In genomic region chr16:23397464-23397863, GRCh38 we compare ENCODE assay signal across 15 cellular contexts. TPM values are rescaled to one million over a fixed set of nuclear protein-coding genes. Genes with fewer than 3 reads are reported as not detected.
A peak's percentile ranks its signal among the peaks of the same experiment; 100 is the strongest.
DNase-seq lines count a peak whose midpoint lies in the region; ATAC-seq and TF ChIP-seq lines count a peak whose summit lies in the region.
"Had no signal": no experiment of that assay in that cellular context is flagged by ENCODE, and none has a peak within 500 bp of the region (broad histone marks: within the 10 kb centered on the region; RNA-seq: fewer than 3 reads in every experiment).

No MANE protein-coding gene starts in this region.

- H3K4me3 ChIP-seq in OCI-LY7 (ENCODE audit: low read depth, low read length, poor library complexity, severe bottlenecking) = no peak overlapping the region
- H3K4me3 ChIP-seq: A549 had no signal

- no peaks in the 10 kb centered on the region for H3K9me2 ChIP-seq in OCI-LY7 (ENCODE audit: insufficient read depth, low read length)

- intact Hi-C loops in OCI-LY7 (cut with micrococcal nuclease; ENCODE audit: unreplicated experiment) = no loop called here
- intact Hi-C loops in left colon (cut with DNase I, micrococcal nuclease) = no loop called here

- ATAC-seq in WTC11 (no peak), left colon (no peak)
- ATAC-seq: A549, HCT116 had no signal

- H3K4me3 Mint-ChIP-seq in WTC11 = no peak overlapping the region
- H3K4me3 Mint-ChIP-seq in neural crest cell = no peak overlapping the region
- H3K4me3 Mint-ChIP-seq: CD4-positive, alpha-beta memory T cell; IgD-negative memory B cell had no signal

- no peaks in the 10 kb centered on the region for H3K9me3 ChIP-seq in OCI-LY7 (ENCODE audit: low read length)
- H3K9me3 ChIP-seq: A549, BE2C had no signal

- no peaks in the 10 kb centered on the region for H4K20me1 ChIP-seq in OCI-LY7 (ENCODE audit: insufficient read depth, low read length)

- H3K9me3 Mint-ChIP-seq in WTC11 (no peaks in the 10 kb centered on the region), neural crest cell (no peaks in the 10 kb centered on the region)
- H3K9me3 Mint-ChIP-seq: CD4-positive, alpha-beta memory T cell; IgD-negative memory B cell had no signal

- CTCF ChIA-PET in OCI-LY7 (lab: Charles Lee; ENCODE audit: unreplicated experiment) (no interaction called here), WTC11 (lab: Charles Lee) (no interaction called here)

- H3K36me3 Mint-ChIP-seq in WTC11 (peaks cover 29% of the 10 kb centered on the region), neural crest cell (ENCODE audit: low read depth) (peaks cover 9% of the 10 kb centered on the region)

- no peak overlapping the region for H3K27ac ChIP-seq in OCI-LY7 (ENCODE audit: low read depth, low read length, poor library complexity, severe bottlenecking)
- H3K27ac ChIP-seq: A549, C4-2B, HL-60 had no signal

- H3K4me1 ChIP-seq in OCI-LY7 (ENCODE audit: insufficient read depth, low read length, poor library complexity, severe bottlenecking) = peaks cover 12% of the 10 kb centered on the region
- H3K4me1 ChIP-seq: A549, BE2C had no signal

- H3K27me3 Mint-ChIP-seq in WTC11 (ENCODE audit: low read depth) (no peaks in the 10 kb centered on the region), neural crest cell (ENCODE audit: low read depth) (no peaks in the 10 kb centered on the region)
- H3K27me3 Mint-ChIP-seq: CD4-positive, alpha-beta memory T cell; IgD-negative memory B cell had no signal

- TF ChIP-seq CTCF in OCI-LY7 (conservative IDR thresholded peaks at IDR 0.05; ENCODE audit: low read length) (no peak), WTC11 (IDR thresholded peaks at IDR 0.05) (no peak), neural crest cell (conservative IDR thresholded peaks at IDR 0.05) (no peak)

- BruUV-seq in OCI-LY7 (replicated peaks; lab: Mats Ljungman, UMichigan) = no TSS peak

- H3K4me1 Mint-ChIP-seq in WTC11 = peaks cover 33% of the 10 kb centered on the region
- peaks cover 16% of the 10 kb centered on the region for H3K4me1 Mint-ChIP-seq in neural crest cell

- no peaks in the 10 kb centered on the region for H3K79me2 ChIP-seq in OCI-LY7 (ENCODE audit: insufficient read depth, low read depth, low read length)

- H2AFZ ChIP-seq in OCI-LY7 (ENCODE audit: low read length) = no peak overlapping the region

- POLR2A ChIA-PET in OCI-LY7 (lab: Charles Lee) = interaction anchor here (0.5 to 0.6 kb wide), 3 partner anchors 225 to 1395 kb away, joined by 3 to 7 read pairs (median 3); no protein-coding TSS in a partner anchor
- POLR2A ChIA-PET in WTC11 (lab: Charles Lee) = no interaction called here

- DNase-seq in OCI-LY7 (ENCODE audit: low spot score) (no peak), WTC11 (ENCODE audit: low spot score) (no peak), neural crest cell (ENCODE audit: low read depth, low spot score) (no peak), HUDEP-2 (lab: John Stamatoyannopoulos, UW; ENCODE audit: unreplicated experiment in 76 of 76) (no peak), left colon (no peak), HuH-7 (ENCODE audit: low spot score) (no peak)
- DNase-seq: BE2C; CD4-positive, alpha-beta memory T cell; DMS79 treated with DMSO at 0.1 percent for 48 hours; GDM1 had no signal

- peaks cover 20% of the 10 kb centered on the region; the same call in 1 of the 2 replicates for H3K36me3 ChIP-seq in OCI-LY7 (ENCODE audit: insufficient read depth, low read length)

- 0 out of 2 replicates have a peak overlapping the region, but pooled peaks have one; percentile 10 for H3K4me2 ChIP-seq in OCI-LY7 (ENCODE audit: low read length)
- H3K4me2 ChIP-seq: A549 had no signal

- H3K27ac Mint-ChIP-seq in WTC11 = peak overlapping the region; percentile 35; the same call in 1 of the 2 replicates
- H3K27ac Mint-ChIP-seq in neural crest cell (ENCODE audit: unreplicated experiment) = peak overlapping the region; percentile 29
- H3K27ac Mint-ChIP-seq: IgD-negative memory B cell had no signal

TF ChIP-seq in WTC11, 78 proteins besides CTCF, POLR2A, EP300 and RAD21:
- no peak for TF ChIP-seq ETV6 (CRISPR knock-in tag; IDR thresholded peaks at IDR 0.05)
- no peak for TF ChIP-seq FOXP1 (CRISPR knock-in tag; IDR thresholded peaks at IDR 0.05; ENCODE audit: borderline replicate concordance)
- TF ChIP-seq JUN (CRISPR knock-in tag; IDR thresholded peaks at IDR 0.05) = no peak
- TF ChIP-seq GRHL2 (CRISPR knock-in tag; IDR thresholded peaks at IDR 0.05; ENCODE audit: insufficient replicate concordance, severe bottlenecking) = no peak
- TF ChIP-seq, protein P1, sequence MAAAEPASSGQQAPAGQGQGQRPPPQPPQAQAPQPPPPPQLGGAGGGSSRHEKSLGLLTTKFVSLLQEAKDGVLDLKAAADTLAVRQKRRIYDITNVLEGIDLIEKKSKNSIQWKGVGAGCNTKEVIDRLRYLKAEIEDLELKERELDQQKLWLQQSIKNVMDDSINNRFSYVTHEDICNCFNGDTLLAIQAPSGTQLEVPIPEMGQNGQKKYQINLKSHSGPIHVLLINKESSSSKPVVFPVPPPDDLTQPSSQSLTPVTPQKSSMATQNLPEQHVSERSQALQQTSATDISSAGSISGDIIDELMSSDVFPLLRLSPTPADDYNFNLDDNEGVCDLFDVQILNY (CRISPR knock-in tag; IDR thresholded peaks at IDR 0.05) = no peak
- no peak for TF ChIP-seq NR1H2 (CRISPR knock-in tag; IDR thresholded peaks at IDR 0.05)
- no peak for TF ChIP-seq TEAD1 (CRISPR knock-in tag; IDR thresholded peaks at IDR 0.05)
- TF ChIP-seq USF2 (CRISPR knock-in tag; IDR thresholded peaks at IDR 0.05) = no peak
- no peak for TF ChIP-seq ZNF121 (CRISPR knock-in tag; IDR thresholded peaks at IDR 0.05)
- no peak for TF ChIP-seq OVOL2 (CRISPR knock-in tag; IDR thresholded peaks at IDR 0.05; ENCODE audit: borderline replicate concordance)
- TF ChIP-seq, protein P2, sequence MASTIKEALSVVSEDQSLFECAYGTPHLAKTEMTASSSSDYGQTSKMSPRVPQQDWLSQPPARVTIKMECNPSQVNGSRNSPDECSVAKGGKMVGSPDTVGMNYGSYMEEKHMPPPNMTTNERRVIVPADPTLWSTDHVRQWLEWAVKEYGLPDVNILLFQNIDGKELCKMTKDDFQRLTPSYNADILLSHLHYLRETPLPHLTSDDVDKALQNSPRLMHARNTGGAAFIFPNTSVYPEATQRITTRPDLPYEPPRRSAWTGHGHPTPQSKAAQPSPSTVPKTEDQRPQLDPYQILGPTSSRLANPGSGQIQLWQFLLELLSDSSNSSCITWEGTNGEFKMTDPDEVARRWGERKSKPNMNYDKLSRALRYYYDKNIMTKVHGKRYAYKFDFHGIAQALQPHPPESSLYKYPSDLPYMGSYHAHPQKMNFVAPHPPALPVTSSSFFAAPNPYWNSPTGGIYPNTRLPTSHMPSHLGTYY (CRISPR knock-in tag; IDR thresholded peaks at IDR 0.05) = no peak
- no peak for TF ChIP-seq PRRX2 (CRISPR knock-in tag; IDR thresholded peaks at IDR 0.05)

RNA-seq across cellular contexts. Expression of gene COG7, which starts 55.5 kb away (rescaled TPM):
- 11.1 and 11.4 TPM in 2 replicates for total RNA-seq in OCI-LY7 (2014; rRNA removed; shearing (Covaris generic))
- total RNA-seq in OCI-LY7 (2022) (21.0 TPM in 2 replicates), WTC11 (2021) (21.6 to 22.6 TPM (median 21.9 TPM) in 3 replicates), neural crest cell (18.8 and 18.9 TPM in 2 replicates), left colon (10 to 100 TPM; 29.3 to 42.5 TPM)
